Comparison of ENCODE assay signal across 37 cellular contexts in genomic region chr14:75829316-75829715, GRCh38.
"Had no signal": no experiment of that assay in that cellular context is flagged by ENCODE, and none has a peak within 500 bp of the region (broad histone marks: within the 10 kb centered on the region; RNA-seq: fewer than 3 reads in every experiment).

No MANE protein-coding gene starts in this region.

- H3K36me3 ChIP-seq: adrenal gland, cardiac muscle cell, esophagus squamous epithelium, gastroesophageal sphincter had no signal

- H3K9me3 Mint-ChIP-seq: activated CD4-positive, alpha-beta memory T cell treated with anti-CD3 and anti-CD28 coated beads for 36 hours; activated CD4-positive, alpha-beta T cell treated with anti-CD3 and anti-CD28 coated beads, Interleukin-2, amount 10 ng/mL, durations not matched to agents 24 days and 14 days; activated naive CD4-positive, alpha-beta T cell treated with anti-CD3 and anti-CD28 coated beads for 36 hours; activated naive CD4-positive, alpha-beta T cell treated with anti-CD3 and anti-CD28 coated beads, Interleukin-2, amount 50 U/mL, for 24 hours; activated naive CD8-positive, alpha-beta T cell treated with anti-CD3 and anti-CD28 coated beads for 36 hours; activated naive CD8-positive, alpha-beta T cell treated with anti-CD3 and anti-CD28 coated beads, Interleukin-2, amount 50 U/mL, for 24 hours; activated T-helper 1 cell treated with anti-CD3 and anti-CD28 coated beads, Interleukin-12 subunit alpha, Interleukin-12 subunit beta, Interleukin-2, Interleukin-4 antibody, amounts not matched to agents 30 ng/mL and 10 ng/mL and 1 ng/mL, durations not matched to agents 14 hours and 24 hours and 36 hours; activated T-helper 2 cell treated with anti-CD3 and anti-CD28 coated beads, Interferon-gamma antibody, Interleukin-2, Interleukin-4, amounts not matched to agents 10 μg/mL and 5 μg/mL and 100 μg/mL, durations not matched to agents 14 hours and 24 hours and 36 hours; dendritic cell treated with granulocyte-macrophage colony-stimulating factor and Interleukin-4, amounts not matched to agents 40 ng/mL and 50 ng/mL, for 4 days; endodermal cell; T-helper 2 cell treated with Interferon-gamma antibody and Interleukin-4, amounts not matched to agents 5 μg/mL and 100 μg/mL, for 36 hours had no signal

- DNase-seq: activated CD4-positive, alpha-beta memory T cell treated with anti-CD3 and anti-CD28 coated beads for 36 hours; activated CD4-positive, alpha-beta T cell treated with anti-CD3 and anti-CD28 coated beads for 36 hours; activated CD4-positive, alpha-beta T cell treated with anti-CD3 and anti-CD28 coated beads, Interleukin-2, amount 10 ng/mL, durations not matched to agents 24 days and 14 days; activated CD4-positive, CD25-positive, alpha-beta regulatory T cell; activated CD4-positive, CD25-positive, alpha-beta regulatory T cell treated with anti-CD3 and anti-CD28 coated beads, Interleukin-2, amount 50 U/mL, for 72 hours; activated CD8-positive, alpha-beta memory T cell treated with anti-CD3 and anti-CD28 coated beads, Interleukin-2, amount 10 ng/mL, durations not matched to agents 7 days and 5 days; activated CD8-positive, alpha-beta memory T cell treated with anti-CD3 and anti-CD28 coated beads, Interleukin-2, amount 50 U/mL, for 4 hours; activated CD8-positive, alpha-beta T cell treated with anti-CD3 and anti-CD28 coated beads, Interleukin-2, amount 10 ng/mL, durations not matched to agents 7 days and 5 days; activated effector memory CD4-positive, alpha-beta T cell treated with anti-CD3 and anti-CD28 coated beads, Interleukin-2, amount 50 U/mL, for 16 hours; activated naive CD4-positive, alpha-beta T cell treated with anti-CD3 and anti-CD28 coated beads for 36 hours; activated naive CD8-positive, alpha-beta T cell treated with anti-CD3 and anti-CD28 coated beads for 36 hours; activated naive CD8-positive, alpha-beta T cell treated with anti-CD3 and anti-CD28 coated beads, Interleukin-2, amount 50 U/mL, for 24 hours; activated T-cell treated with anti-CD3 and anti-CD28 coated beads, Interleukin-2, amount 50 U/mL, for 1 hour; activated T-cell treated with anti-CD3 and anti-CD28 coated beads, Interleukin-2, amount 50 U/mL, for 48 hours; adrenal gland; amygdala; aorta; body of pancreas; central memory CD4-positive, alpha-beta T cell; cerebellar nuclear complex; dorsolateral prefrontal cortex; effector memory CD4-positive, alpha-beta T cell; endodermal cell; esophagus squamous epithelium; foreskin melanocyte; T-helper 1 cell; T-helper 17 cell; T1000 had no signal

- H3K27me3 Mint-ChIP-seq: activated CD4-positive, alpha-beta memory T cell treated with anti-CD3 and anti-CD28 coated beads for 36 hours; activated CD4-positive, alpha-beta T cell treated with anti-CD3 and anti-CD28 coated beads for 36 hours; activated CD4-positive, alpha-beta T cell treated with anti-CD3 and anti-CD28 coated beads, Interleukin-2, amount 10 ng/mL, durations not matched to agents 24 days and 14 days; activated CD8-positive, alpha-beta memory T cell treated with anti-CD3 and anti-CD28 coated beads, Interleukin-2, amount 10 ng/mL, durations not matched to agents 7 days and 5 days; activated naive CD4-positive, alpha-beta T cell treated with anti-CD3 and anti-CD28 coated beads, Interleukin-2, amount 50 U/mL, for 24 hours; activated naive CD8-positive, alpha-beta T cell treated with anti-CD3 and anti-CD28 coated beads for 36 hours; activated naive CD8-positive, alpha-beta T cell treated with anti-CD3 and anti-CD28 coated beads, Interleukin-2, amount 50 U/mL, for 24 hours; dendritic cell treated with granulocyte-macrophage colony-stimulating factor and Interleukin-4, amounts not matched to agents 40 ng/mL and 50 ng/mL, for 4 days; T-helper 17 cell had no signal

- ATAC-seq: activated CD4-positive, alpha-beta T cell treated with anti-CD3 and anti-CD28 coated beads for 36 hours; activated CD8-positive, alpha-beta memory T cell treated with anti-CD3 and anti-CD28 coated beads, Interleukin-2, amount 10 ng/mL, durations not matched to agents 7 days and 5 days; activated CD8-positive, alpha-beta T cell treated with anti-CD3 and anti-CD28 coated beads, Interleukin-2, amount 10 ng/mL, durations not matched to agents 7 days and 5 days; activated naive CD8-positive, alpha-beta T cell treated with anti-CD3 and anti-CD28 coated beads, Interleukin-2, amount 50 U/mL, for 24 hours; body of pancreas; gastroesophageal sphincter; T-helper 17 cell had no signal

- H3K4me3 ChIP-seq: adrenal gland, body of pancreas, cardiac muscle cell, coronary artery, dorsolateral prefrontal cortex, esophagus squamous epithelium, gastroesophageal sphincter had no signal

- H3K4me3 Mint-ChIP-seq: activated CD4-positive, alpha-beta memory T cell treated with anti-CD3 and anti-CD28 coated beads for 36 hours; activated CD4-positive, alpha-beta T cell treated with anti-CD3 and anti-CD28 coated beads for 36 hours; activated CD4-positive, alpha-beta T cell treated with anti-CD3 and anti-CD28 coated beads, Interleukin-2, amount 10 ng/mL, durations not matched to agents 24 days and 14 days; activated CD8-positive, alpha-beta memory T cell treated with anti-CD3 and anti-CD28 coated beads, Interleukin-2, amount 10 ng/mL, durations not matched to agents 7 days and 5 days; activated CD8-positive, alpha-beta T cell treated with anti-CD3 and anti-CD28 coated beads, Interleukin-2, amount 10 ng/mL, durations not matched to agents 7 days and 5 days; activated naive CD4-positive, alpha-beta T cell treated with anti-CD3 and anti-CD28 coated beads for 36 hours; activated naive CD4-positive, alpha-beta T cell treated with anti-CD3 and anti-CD28 coated beads, Interleukin-2, amount 50 U/mL, for 24 hours; activated naive CD8-positive, alpha-beta T cell treated with anti-CD3 and anti-CD28 coated beads for 36 hours; activated naive CD8-positive, alpha-beta T cell treated with anti-CD3 and anti-CD28 coated beads, Interleukin-2, amount 50 U/mL, for 24 hours; activated T-helper 1 cell treated with anti-CD3 and anti-CD28 coated beads, Interleukin-12 subunit alpha, Interleukin-12 subunit beta, Interleukin-2, Interleukin-4 antibody, amounts not matched to agents 30 ng/mL and 10 ng/mL and 1 ng/mL, durations not matched to agents 14 hours and 24 hours and 36 hours; dendritic cell treated with granulocyte-macrophage colony-stimulating factor and Interleukin-4, amounts not matched to agents 40 ng/mL and 50 ng/mL, for 4 days; endodermal cell; T-helper 17 cell; T-helper 2 cell treated with Interferon-gamma antibody and Interleukin-4, amounts not matched to agents 5 μg/mL and 100 μg/mL, for 36 hours had no signal

- H3K27ac ChIP-seq: adrenal gland, body of pancreas, cardiac muscle cell, coronary artery, dorsolateral prefrontal cortex, epithelial cell of prostate, esophagus squamous epithelium, gastroesophageal sphincter had no signal

- H3K27me3 ChIP-seq: adrenal gland, body of pancreas, cardiac muscle cell, dorsolateral prefrontal cortex, esophagus squamous epithelium, gastroesophageal sphincter had no signal

- H3K9me3 ChIP-seq: adrenal gland, body of pancreas, esophagus squamous epithelium, gastroesophageal sphincter had no signal

- H3K27ac Mint-ChIP-seq: activated CD4-positive, alpha-beta memory T cell treated with anti-CD3 and anti-CD28 coated beads for 36 hours; activated CD4-positive, alpha-beta T cell treated with anti-CD3 and anti-CD28 coated beads for 36 hours; activated CD4-positive, alpha-beta T cell treated with anti-CD3 and anti-CD28 coated beads, Interleukin-2, amount 10 ng/mL, durations not matched to agents 24 days and 14 days; activated CD8-positive, alpha-beta memory T cell treated with anti-CD3 and anti-CD28 coated beads, Interleukin-2, amount 10 ng/mL, durations not matched to agents 7 days and 5 days; activated CD8-positive, alpha-beta T cell treated with anti-CD3 and anti-CD28 coated beads, Interleukin-2, amount 10 ng/mL, durations not matched to agents 7 days and 5 days; activated naive CD4-positive, alpha-beta T cell treated with anti-CD3 and anti-CD28 coated beads for 36 hours; activated naive CD4-positive, alpha-beta T cell treated with anti-CD3 and anti-CD28 coated beads, Interleukin-2, amount 50 U/mL, for 24 hours; activated naive CD8-positive, alpha-beta T cell treated with anti-CD3 and anti-CD28 coated beads for 36 hours; activated naive CD8-positive, alpha-beta T cell treated with anti-CD3 and anti-CD28 coated beads, Interleukin-2, amount 50 U/mL, for 24 hours; activated T-helper 1 cell treated with anti-CD3 and anti-CD28 coated beads, Interleukin-12 subunit alpha, Interleukin-12 subunit beta, Interleukin-2, Interleukin-4 antibody, amounts not matched to agents 30 ng/mL and 10 ng/mL and 1 ng/mL, durations not matched to agents 14 hours and 24 hours and 36 hours; activated T-helper 2 cell treated with anti-CD3 and anti-CD28 coated beads, Interferon-gamma antibody, Interleukin-2, Interleukin-4, amounts not matched to agents 10 μg/mL and 5 μg/mL and 100 μg/mL, durations not matched to agents 14 hours and 24 hours and 36 hours; dendritic cell treated with granulocyte-macrophage colony-stimulating factor and Interleukin-4, amounts not matched to agents 40 ng/mL and 50 ng/mL, for 4 days; endodermal cell; T-helper 17 cell; T-helper 2 cell treated with Interferon-gamma antibody and Interleukin-4, amounts not matched to agents 5 μg/mL and 100 μg/mL, for 36 hours had no signal
